20 cellular contexts compared by ENCODE assay signal in genomic region chr10:36602374-36602773, GRCh38.
DNase-seq lines count a peak whose midpoint lies in the region; ATAC-seq and TF ChIP-seq lines count a peak whose summit lies in the region.
"Had no signal": no experiment of that assay in that cellular context is flagged by ENCODE, and none has a peak within 500 bp of the region (broad histone marks: within the 10 kb centered on the region; RNA-seq: fewer than 3 reads in every experiment).

No MANE protein-coding gene starts in this region.

- no peak for ATAC-seq in GM19351 (IDR thresholded peaks at IDR 0.05; ENCODE audit: unreplicated experiment)
- ATAC-seq: activated CD8-positive, alpha-beta memory T cell treated with anti-CD3 and anti-CD28 coated beads, Interleukin-2, amount 10 ng/mL, durations not matched to agents 7 days and 5 days; heart left ventricle; Panc1 had no signal

- H3K36me3 Mint-ChIP-seq in osteocyte (ENCODE audit: unreplicated experiment): no peaks in the 10 kb centered on the region
- H3K36me3 Mint-ChIP-seq in activated CD4-positive, alpha-beta memory T cell treated with anti-CD3 and anti-CD28 coated beads for 36 hours: no peaks in the 10 kb centered on the region
- H3K36me3 Mint-ChIP-seq: activated CD8-positive, alpha-beta memory T cell treated with anti-CD3 and anti-CD28 coated beads, Interleukin-2, amount 10 ng/mL, durations not matched to agents 7 days and 5 days had no signal

- H3K36me3 ChIP-seq in BJ (ENCODE audit: control insufficient read depth, insufficient read depth, low read length): no peaks in the 10 kb centered on the region
- H3K36me3 ChIP-seq: brain microvascular endothelial cell, heart left ventricle had no signal

- no peaks in the 10 kb centered on the region for H3K27me3 Mint-ChIP-seq in osteocyte (ENCODE audit: unreplicated experiment)
- no peaks in the 10 kb centered on the region for H3K27me3 Mint-ChIP-seq in activated CD4-positive, alpha-beta memory T cell treated with anti-CD3 and anti-CD28 coated beads for 36 hours
- H3K27me3 Mint-ChIP-seq: activated CD8-positive, alpha-beta memory T cell treated with anti-CD3 and anti-CD28 coated beads, Interleukin-2, amount 10 ng/mL, durations not matched to agents 7 days and 5 days; CD4-positive, alpha-beta T cell had no signal

- H3K4me3 Mint-ChIP-seq in osteocyte (ENCODE audit: unreplicated experiment): no peak overlapping the region
- no peak overlapping the region for H3K4me3 Mint-ChIP-seq in activated CD4-positive, alpha-beta memory T cell treated with anti-CD3 and anti-CD28 coated beads for 36 hours
- H3K4me3 Mint-ChIP-seq: activated CD8-positive, alpha-beta memory T cell treated with anti-CD3 and anti-CD28 coated beads, Interleukin-2, amount 10 ng/mL, durations not matched to agents 7 days and 5 days; CD4-positive, alpha-beta T cell; endodermal cell; HFFc6 had no signal

- intact Hi-C loops in activated CD4-positive, alpha-beta memory T cell treated with anti-CD3 and anti-CD28 coated beads for 36 hours (cut with micrococcal nuclease): no loop called here

- H3K4me3 ChIP-seq in BJ (ENCODE audit: low read depth, low read length): no peak overlapping the region
- H3K4me3 ChIP-seq: heart left ventricle had no signal

- no peak for TF ChIP-seq CTCF in BJ (IDR thresholded peaks at IDR 0.05; ENCODE audit: insufficient read depth, low read depth, low read length)
- no peak for TF ChIP-seq CTCF in osteocyte (IDR thresholded peaks at IDR 0.05)

- DNase-seq in BJ (ENCODE audit: low read depth) (peak; percentile 19), RKO (ENCODE audit: low spot score) (peak; percentile 3), dermis blood vessel endothelial cell (peak; percentile 37), osteocyte (ENCODE audit: extremely low spot score, unreplicated experiment) (no peak), NCI-H187 (lab: John Stamatoyannopoulos, UW) (no peak)
- no peak for DNase-seq in stimulated activated CD4-positive, alpha-beta T cell treated with anti-CD3 and anti-CD28 coated beads, Interleukin-12 subunit alpha, Interleukin-12 subunit beta, amount 100 ng/mL, for 4 hours
- DNase-seq in activated CD4-positive, alpha-beta memory T cell treated with anti-CD3 and anti-CD28 coated beads for 36 hours: no peak
- DNase-seq: activated CD4-positive, CD25-positive, alpha-beta regulatory T cell; activated CD8-positive, alpha-beta memory T cell treated with anti-CD3 and anti-CD28 coated beads, Interleukin-2, amount 10 ng/mL, durations not matched to agents 7 days and 5 days; activated gamma-delta T cell treated with Interleukin-2 at 50 U/mL for 16 hours; brain microvascular endothelial cell; CD4-positive, alpha-beta T cell; endodermal cell; heart left ventricle; HFFc6; KG1; NCI-H1694 treated with DMSO at 0.1 percent for 48 hours; NCI-H526 had no signal

- H3K27me3 ChIP-seq in BJ (ENCODE audit: control insufficient read depth, insufficient read depth, low read length): no peaks in the 10 kb centered on the region
- H3K27me3 ChIP-seq: brain microvascular endothelial cell, heart left ventricle had no signal

- H3K4me1 Mint-ChIP-seq in osteocyte (ENCODE audit: unreplicated experiment): peaks cover 25% of the 10 kb centered on the region
- no peaks in the 10 kb centered on the region for H3K4me1 Mint-ChIP-seq in activated CD4-positive, alpha-beta memory T cell treated with anti-CD3 and anti-CD28 coated beads for 36 hours (ENCODE audit: low read depth)
- H3K4me1 Mint-ChIP-seq: activated CD8-positive, alpha-beta memory T cell treated with anti-CD3 and anti-CD28 coated beads, Interleukin-2, amount 10 ng/mL, durations not matched to agents 7 days and 5 days had no signal

- H3K27ac Mint-ChIP-seq in osteocyte (ENCODE audit: unreplicated experiment): peak overlapping the region; percentile 9
- no peak overlapping the region for H3K27ac Mint-ChIP-seq in activated CD4-positive, alpha-beta memory T cell treated with anti-CD3 and anti-CD28 coated beads for 36 hours
- H3K27ac Mint-ChIP-seq: activated CD8-positive, alpha-beta memory T cell treated with anti-CD3 and anti-CD28 coated beads, Interleukin-2, amount 10 ng/mL, durations not matched to agents 7 days and 5 days; CD4-positive, alpha-beta T cell; endodermal cell; HFFc6 had no signal

- POLR2A ChIA-PET in BJ (lab: Charles Lee): no interaction called here
- POLR2A ChIA-PET in activated CD4-positive, alpha-beta memory T cell treated with anti-CD3 and anti-CD28 coated beads for 36 hours (lab: Charles Lee): no interaction called here

- no peaks in the 10 kb centered on the region for H3K9me3 Mint-ChIP-seq in osteocyte (ENCODE audit: unreplicated experiment)
- peaks cover 12% of the 10 kb centered on the region for H3K9me3 Mint-ChIP-seq in activated CD4-positive, alpha-beta memory T cell treated with anti-CD3 and anti-CD28 coated beads for 36 hours
- H3K9me3 Mint-ChIP-seq: endodermal cell had no signal

- CTCF ChIA-PET in BJ (lab: Yijun Ruan, JAX): no interaction called here
- CTCF ChIA-PET in activated CD4-positive, alpha-beta memory T cell treated with anti-CD3 and anti-CD28 coated beads for 36 hours (lab: Charles Lee): no interaction called here

Comparison
In these comparisons a context has a peak if more than half of its experiments do, and no peak if none do; other contexts are left out.
1. DNase-seq: peak in BJ (single experiment), RKO (single experiment) and dermis blood vessel endothelial cell (single experiment); none in osteocyte (single experiment), stimulated activated CD4-positive, alpha-beta T cell treated with anti-CD3 and anti-CD28 coated beads, Interleukin-12 subunit alpha, Interleukin-12 subunit beta, amount 100 ng/mL, for 4 hours (single experiment), NCI-H187 (0 of 2) and activated CD4-positive, alpha-beta memory T cell treated with anti-CD3 and anti-CD28 coated beads for 36 hours (single experiment).